ENCODE assay signal across 18 cellular contexts in genomic region chr9:99026956-99027298, GRCh38.
DNase-seq lines count a peak whose midpoint lies in the region; ATAC-seq and TF ChIP-seq lines count a peak whose summit lies in the region.
"Had no signal": no experiment of that assay in that cellular context is flagged by ENCODE, and none has a peak within 500 bp of the region (broad histone marks: within the 10 kb centered on the region; RNA-seq: fewer than 3 reads in every experiment).

No MANE protein-coding gene starts in this region.

- H3K36me3 ChIP-seq in CD8-positive, alpha-beta T cell (ENCODE audit: insufficient read depth, low read length) = no peaks in the 10 kb centered on the region
- H3K36me3 ChIP-seq in naive thymus-derived CD4-positive, alpha-beta T cell (ENCODE audit: control insufficient read depth in 2 of 3, insufficient read depth in 3 of 3, low read length in 3 of 3) = no peaks in the 10 kb centered on the region
- no peaks in the 10 kb centered on the region for H3K36me3 ChIP-seq in mammary epithelial cell (ENCODE audit: insufficient read depth, low read length)
- H3K36me3 ChIP-seq: BE2C had no signal

- no peak overlapping the region for H3K4me2 ChIP-seq in mammary epithelial cell (ENCODE audit: insufficient read depth, low read depth, low read length)
- H3K4me2 ChIP-seq: GM23338 had no signal

- no peak overlapping the region for H3K9ac ChIP-seq in mammary epithelial cell (ENCODE audit: insufficient read depth, low read length)

- peaks cover 17% of the 10 kb centered on the region for H3K4me1 ChIP-seq in CD8-positive, alpha-beta T cell (ENCODE audit: insufficient read depth, low read length)
- peaks cover 0 to 20% of the 10 kb centered on the region in 2 donors for H3K4me1 ChIP-seq in naive thymus-derived CD4-positive, alpha-beta T cell (ENCODE audit: control insufficient read depth in 2 of 2, insufficient read depth in 2 of 2, low read length in 2 of 2)
- no peaks in the 10 kb centered on the region for H3K4me1 ChIP-seq in mammary epithelial cell (ENCODE audit: insufficient read depth, low read length)
- H3K4me1 ChIP-seq: BE2C had no signal

- H3K27me3 ChIP-seq in CD8-positive, alpha-beta T cell (ENCODE audit: insufficient read depth, low read length) = no peaks in the 10 kb centered on the region
- no peaks in the 10 kb centered on the region for H3K27me3 ChIP-seq in naive thymus-derived CD4-positive, alpha-beta T cell (ENCODE audit: control insufficient read depth in 2 of 2, insufficient read depth in 2 of 2, low read length in 2 of 2)
- peaks cover 3% of the 10 kb centered on the region for H3K27me3 ChIP-seq in mammary epithelial cell (ENCODE audit: insufficient read depth, low read length)

- no peaks in the 10 kb centered on the region for H3K79me2 ChIP-seq in mammary epithelial cell (ENCODE audit: insufficient read depth, low read length)

- POLR2A ChIA-PET in CD8-positive, alpha-beta T cell (lab: Charles Lee) = interaction anchor here (1.2 to 2.1 kb wide), 2 partner anchors 11 to 52 kb away, joined by 4 to 8 read pairs; no protein-coding TSS in a partner anchor
- POLR2A ChIA-PET in naive thymus-derived CD4-positive, alpha-beta T cell (lab: Charles Lee) = interaction anchor here (0.6 to 1.5 kb wide), 6 partner anchors 9 to 113 kb away, joined by 3 to 9 read pairs (median 4); partner anchors contain the start of gene TGFBR1

- H3K4me3 Mint-ChIP-seq in activated CD8-positive, alpha-beta memory T cell treated with anti-CD3 and anti-CD28 coated beads, Interleukin-2, amount 10 ng/mL, durations not matched to agents 7 days and 5 days = no peak overlapping the region
- H3K4me3 Mint-ChIP-seq in CD8-positive, alpha-beta T cell = no peak overlapping the region
- peak overlapping the region in 7 of 10 donors; percentile 2 to 60 (median 15) for H3K4me3 Mint-ChIP-seq in naive thymus-derived CD4-positive, alpha-beta T cell
- H3K4me3 Mint-ChIP-seq: CD8-positive, alpha-beta memory T cell; GM23338 had no signal

- intact Hi-C loops in CD8-positive, alpha-beta T cell (cut with DNase I, micrococcal nuclease) = no loop called here
- intact Hi-C loops in naive thymus-derived CD4-positive, alpha-beta T cell (cut with micrococcal nuclease) = no loop called here
- intact Hi-C loops in mammary epithelial cell (cut with micrococcal nuclease) = no loop called here

- TF ChIP-seq CTCF in CD8-positive, alpha-beta T cell (IDR thresholded peaks at IDR 0.05) = no peak
- TF ChIP-seq CTCF in mammary epithelial cell (conservative IDR thresholded peaks at IDR 0.05 in 1 of 2, IDR thresholded peaks at IDR 0.05 in 1 of 2; ENCODE audit: extremely low read depth in 1 of 2, insufficient read depth in 1 of 2, low read depth in 1 of 2, low read length in 2 of 2) = no peak

- no peak overlapping the region for H3K27ac ChIP-seq in CD8-positive, alpha-beta T cell (ENCODE audit: low read depth, low read length)
- peak overlapping the region; percentile 46 for H3K27ac ChIP-seq in caudate nucleus (ENCODE audit: low read depth, low read length)
- no peak overlapping the region for H3K27ac ChIP-seq in naive thymus-derived CD4-positive, alpha-beta T cell (ENCODE audit: low read depth, low read length)
- H3K27ac ChIP-seq in mammary epithelial cell (ENCODE audit: insufficient read depth, low read depth, low read length) = no peak overlapping the region

- H3K4me1 Mint-ChIP-seq in activated CD8-positive, alpha-beta memory T cell treated with anti-CD3 and anti-CD28 coated beads, Interleukin-2, amount 10 ng/mL, durations not matched to agents 7 days and 5 days = peaks cover 17% of the 10 kb centered on the region
- H3K4me1 Mint-ChIP-seq in CD8-positive, alpha-beta T cell (ENCODE audit: low read depth) = peaks cover 36% of the 10 kb centered on the region
- peaks cover 34 to 57% (median 45%) of the 10 kb centered on the region in 7 donors for H3K4me1 Mint-ChIP-seq in naive thymus-derived CD4-positive, alpha-beta T cell
- H3K4me1 Mint-ChIP-seq: GM23338 had no signal

- peaks cover 2% of the 10 kb centered on the region for H3K36me3 Mint-ChIP-seq in activated CD8-positive, alpha-beta memory T cell treated with anti-CD3 and anti-CD28 coated beads, Interleukin-2, amount 10 ng/mL, durations not matched to agents 7 days and 5 days
- H3K36me3 Mint-ChIP-seq in CD8-positive, alpha-beta T cell = no peaks in the 10 kb centered on the region
- peaks cover 0 to 11% (median 0%) of the 10 kb centered on the region in 5 donors for H3K36me3 Mint-ChIP-seq in naive thymus-derived CD4-positive, alpha-beta T cell

- dilution Hi-C loops in mammary epithelial cell (cut with HindIII; ENCODE audit: low sequenced_read_pairs) = no loop called here

- in situ Hi-C loops in mammary epithelial cell (cut with MboI; ENCODE audit: low sequenced_read_pairs in 2 of 2) = no loop called here

- no peaks in the 10 kb centered on the region for H3K9me3 ChIP-seq in CD8-positive, alpha-beta T cell (ENCODE audit: low read length)
- H3K9me3 ChIP-seq in naive thymus-derived CD4-positive, alpha-beta T cell (ENCODE audit: control insufficient read depth in 2 of 3, low read length in 3 of 3) = no peaks in the 10 kb centered on the region
- H3K9me3 ChIP-seq in mammary epithelial cell (replicated peaks; ENCODE audit: insufficient read depth, low read length) = no peaks in the 10 kb centered on the region
- H3K9me3 ChIP-seq: BE2C had no signal

- H2AFZ ChIP-seq in mammary epithelial cell (ENCODE audit: low read depth, low read length) = no peak overlapping the region
- H2AFZ ChIP-seq: GM23338 had no signal

- no peaks in the 10 kb centered on the region for H3K27me3 Mint-ChIP-seq in activated CD8-positive, alpha-beta memory T cell treated with anti-CD3 and anti-CD28 coated beads, Interleukin-2, amount 10 ng/mL, durations not matched to agents 7 days and 5 days
- no peaks in the 10 kb centered on the region for H3K27me3 Mint-ChIP-seq in CD8-positive, alpha-beta T cell (ENCODE audit: low read depth)
- peaks cover 0 to 13% (median 0%) of the 10 kb centered on the region in 5 donors for H3K27me3 Mint-ChIP-seq in naive thymus-derived CD4-positive, alpha-beta T cell

- H3K4me3 ChIP-seq in CD8-positive, alpha-beta T cell (ENCODE audit: low read depth, low read length) = no peak overlapping the region
- H3K4me3 ChIP-seq in naive thymus-derived CD4-positive, alpha-beta T cell (ENCODE audit: low read length) = no peak overlapping the region
- H3K4me3 ChIP-seq in mammary epithelial cell (replicated peaks in 1 of 3; ENCODE audit: insufficient read depth in 1 of 3, low read depth in 2 of 3, low read length in 3 of 3) = no peak overlapping the region
- H3K4me3 ChIP-seq: GM23338 had no signal

- no peaks in the 10 kb centered on the region for H4K20me1 ChIP-seq in mammary epithelial cell (ENCODE audit: insufficient read depth, low read length)

- H3K9me3 Mint-ChIP-seq in activated CD8-positive, alpha-beta memory T cell treated with anti-CD3 and anti-CD28 coated beads, Interleukin-2, amount 10 ng/mL, durations not matched to agents 7 days and 5 days (ENCODE audit: low read depth) = no peaks in the 10 kb centered on the region
- H3K9me3 Mint-ChIP-seq in CD8-positive, alpha-beta T cell = no peaks in the 10 kb centered on the region
- peaks cover 0 to 3% (median 0%) of the 10 kb centered on the region in 11 donors for H3K9me3 Mint-ChIP-seq in naive thymus-derived CD4-positive, alpha-beta T cell
- H3K9me3 Mint-ChIP-seq: CD8-positive, alpha-beta memory T cell had no signal

- H3K27ac Mint-ChIP-seq in activated CD8-positive, alpha-beta memory T cell treated with anti-CD3 and anti-CD28 coated beads, Interleukin-2, amount 10 ng/mL, durations not matched to agents 7 days and 5 days = no peak overlapping the region
- H3K27ac Mint-ChIP-seq in CD8-positive, alpha-beta T cell = peak overlapping the region; percentile 24
- H3K27ac Mint-ChIP-seq in naive thymus-derived CD4-positive, alpha-beta T cell = peak overlapping the region in 8 of 9 donors; percentile 24 to 61 (median 44)
- H3K27ac Mint-ChIP-seq: GM23338 had no signal

- ATAC-seq in activated CD8-positive, alpha-beta memory T cell treated with anti-CD3 and anti-CD28 coated beads, Interleukin-2, amount 10 ng/mL, durations not matched to agents 7 days and 5 days = no peak
- ATAC-seq in CD8-positive, alpha-beta T cell = peak; percentile 26
- ATAC-seq in naive thymus-derived CD4-positive, alpha-beta T cell = no peak
- no peak for ATAC-seq in HG02759 (IDR thresholded peaks at IDR 0.05; ENCODE audit: unreplicated experiment)
- ATAC-seq: GM23338 had no signal

- CTCF ChIA-PET in activated CD8-positive, alpha-beta memory T cell treated with anti-CD3 and anti-CD28 coated beads, Interleukin-2, amount 10 ng/mL, durations not matched to agents 7 days and 5 days (lab: Charles Lee) = interaction anchor here (0.6 to 1.6 kb wide), 5 partner anchors 9 to 996 kb away, joined by 3 to 5 read pairs (median 3); no protein-coding TSS in a partner anchor
- CTCF ChIA-PET in CD8-positive, alpha-beta T cell (lab: Charles Lee) = interaction anchor here (1.0 to 3.1 kb wide), 6 partner anchors 10 to 114 kb away, joined by 3 to 10 read pairs (median 4); no protein-coding TSS in a partner anchor
- CTCF ChIA-PET in naive thymus-derived CD4-positive, alpha-beta T cell (lab: Charles Lee) = interaction anchor here (0.5 to 1.8 kb wide), 4 partner anchors 36 to 157 kb away, joined by 3 to 7 read pairs (median 4); no protein-coding TSS in a partner anchor
- CTCF ChIA-PET in mammary epithelial cell (lab: Charles Lee; ENCODE audit: low non-redundant PET) = no interaction called here

- WGBS in mammary epithelial cell (ENCODE audit: low coverage, missing lambda C conversion rate) = 83% methylated on average over 3 of the region's 3 CpGs

- no TSS peak for BruUV-seq in mammary epithelial cell (replicated peaks; lab: Mats Ljungman, UMichigan)

- peak; percentile 50 for DNase-seq in activated CD8-positive, alpha-beta memory T cell treated with anti-CD3 and anti-CD28 coated beads for 24 hours
- DNase-seq in activated CD8-positive, alpha-beta memory T cell treated with anti-CD3 and anti-CD28 coated beads, Interleukin-2, amount 10 ng/mL, durations not matched to agents 7 days and 5 days = no peak
- no peak for DNase-seq in CD8-positive, alpha-beta T cell
- DNase-seq in caudate nucleus (lab: John Stamatoyannopoulos, UW) (peak in 15 of 61 donors; percentile 11 to 73 (median 21)), activated gamma-delta T cell treated with Interleukin-2 at 50 U/mL for 16 hours (no peak), mammary epithelial cell (no peak)
- no peak for DNase-seq in naive thymus-derived CD4-positive, alpha-beta T cell
- DNase-seq: BE2C; CD8-positive, alpha-beta memory T cell; KBM-7; NCI-H1105; NCI-H2081 treated with DMSO at 0.1 percent for 48 hours; NCI-H510A; NCI-H748 treated with DMSO at 0.1 percent for 48 hours; NK-92 treated with Interleukin-12 subunit alpha and Interleukin-12 subunit beta, amount 100 ng/mL, for 24 hours; SHP77 treated with DMSO at 0.1 percent for 48 hours had no signal

Comparison
In these comparisons a context has a peak if more than half of its experiments do, and no peak if none do; other contexts are left out.
1. H3K4me3 Mint-ChIP-seq: peak in naive thymus-derived CD4-positive, alpha-beta T cell (7 of 10); none in activated CD8-positive, alpha-beta memory T cell treated with anti-CD3 and anti-CD28 coated beads, Interleukin-2, amount 10 ng/mL, durations not matched to agents 7 days and 5 days (single experiment) and CD8-positive, alpha-beta T cell (single experiment).